Comparison of ENCODE assay signal across 1 cellular context in genomic region chr1:42968654-42969053, GRCh38.
TF ChIP-seq lines count a peak whose summit lies in the region.

No MANE protein-coding gene starts in this region.

TF ChIP-seq in K562, 482 proteins besides CTCF, POLR2A, EP300 and RAD21:
- TF ChIP-seq ZBTB7A (IDR thresholded peaks at IDR 0.05; ENCODE audit: borderline replicate concordance, control insufficient read depth, low read depth, low read length): no peak
- TF ChIP-seq TRIM28 (IDR thresholded peaks at IDR 0.05): peak; percentile 58; the same call in 1 of the 2 replicates
- TF ChIP-seq DLX4 (CRISPR knock-in tag; IDR thresholded peaks at IDR 0.05): no peak
- no peak for TF ChIP-seq CHCHD3 (CRISPR knock-in tag; IDR thresholded peaks at IDR 0.05)
- TF ChIP-seq HMG20B (CRISPR knock-in tag; IDR thresholded peaks at IDR 0.05): no peak
- TF ChIP-seq MYNN (IDR thresholded peaks at IDR 0.05): no peak
- no peak for TF ChIP-seq MYNN (CRISPR knock-in tag; IDR thresholded peaks at IDR 0.05)
- TF ChIP-seq ZNF316 (IDR thresholded peaks at IDR 0.05): peak; percentile 82
- TF ChIP-seq TRIM24 (IDR thresholded peaks at IDR 0.05): 0 out of 4 replicates have a peak, but pooled peaks of 1 of the 2 experiments have one; percentile 15
- TF ChIP-seq ZNF780A (CRISPR knock-in tag; IDR thresholded peaks at IDR 0.05): no peak
- TF ChIP-seq CBX5 (IDR thresholded peaks at IDR 0.05; ENCODE audit: borderline replicate concordance, low read depth): no peak
- TF ChIP-seq SMARCA4 (IDR thresholded peaks at IDR 0.05): no peak
- TF ChIP-seq HNRNPK (IDR thresholded peaks at IDR 0.05; ENCODE audit: low read depth, low read length, poor library complexity, severe bottlenecking): no peak
- no peak for TF ChIP-seq MLLT1 (IDR thresholded peaks at IDR 0.05)
- TF ChIP-seq ZKSCAN8 (CRISPR knock-in tag; IDR thresholded peaks at IDR 0.05): no peak
- TF ChIP-seq WHSC1 (IDR thresholded peaks at IDR 0.05; ENCODE audit: low read length): no peak
